Comparison of ENCODE assay signal across 1 cellular context in the genomic region with DNA sequence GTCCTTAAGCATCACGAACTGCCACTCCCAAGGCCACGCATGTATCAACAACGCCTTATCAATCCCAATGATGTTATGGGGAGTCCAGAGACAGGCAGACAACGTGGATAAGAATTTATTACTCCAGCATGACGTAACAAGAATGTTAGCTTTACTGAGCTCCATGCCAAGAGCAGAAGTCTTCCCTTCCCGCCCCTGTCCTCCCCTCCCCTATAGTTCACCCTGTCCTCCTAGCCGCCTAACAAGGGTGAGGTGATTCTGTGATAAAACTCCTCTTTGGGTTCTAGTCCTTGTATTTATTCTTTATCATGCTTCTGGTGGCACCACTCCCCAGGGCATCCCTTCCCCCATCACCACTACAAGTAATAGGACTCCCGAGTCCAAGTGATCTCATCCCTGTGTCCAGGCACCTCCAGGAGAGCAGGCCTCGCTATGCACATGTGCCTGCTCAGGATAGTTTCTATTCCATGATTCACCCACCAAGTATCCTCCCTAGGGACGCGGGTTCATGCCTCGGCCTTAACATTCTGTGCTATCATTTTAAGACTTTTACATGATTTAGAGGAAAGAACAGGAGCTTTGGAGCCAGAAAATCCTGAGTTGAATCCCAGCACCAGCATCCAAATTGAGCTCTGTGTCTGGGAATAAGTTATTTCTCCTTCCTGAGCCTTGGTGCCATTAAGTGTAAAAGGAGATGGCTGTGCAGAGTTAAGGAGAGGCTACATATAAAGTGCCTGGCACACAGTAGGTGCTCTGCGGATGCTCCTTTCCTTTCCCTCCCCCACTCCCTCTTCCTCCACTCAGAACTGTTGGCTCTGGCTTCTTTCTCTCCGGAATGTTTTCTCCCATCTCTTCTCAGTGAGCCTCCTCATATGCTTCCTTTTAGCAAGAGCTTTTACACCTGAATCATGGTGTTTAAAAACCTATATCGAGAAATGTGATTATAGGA.
TF ChIP-seq lines count a peak whose summit lies in the region.

No MANE protein-coding gene starts in this region.

TF ChIP-seq in HEK293, 187 proteins besides CTCF, POLR2A, EP300 and RAD21 (continued from another document):
- TF ChIP-seq, protein P1, sequence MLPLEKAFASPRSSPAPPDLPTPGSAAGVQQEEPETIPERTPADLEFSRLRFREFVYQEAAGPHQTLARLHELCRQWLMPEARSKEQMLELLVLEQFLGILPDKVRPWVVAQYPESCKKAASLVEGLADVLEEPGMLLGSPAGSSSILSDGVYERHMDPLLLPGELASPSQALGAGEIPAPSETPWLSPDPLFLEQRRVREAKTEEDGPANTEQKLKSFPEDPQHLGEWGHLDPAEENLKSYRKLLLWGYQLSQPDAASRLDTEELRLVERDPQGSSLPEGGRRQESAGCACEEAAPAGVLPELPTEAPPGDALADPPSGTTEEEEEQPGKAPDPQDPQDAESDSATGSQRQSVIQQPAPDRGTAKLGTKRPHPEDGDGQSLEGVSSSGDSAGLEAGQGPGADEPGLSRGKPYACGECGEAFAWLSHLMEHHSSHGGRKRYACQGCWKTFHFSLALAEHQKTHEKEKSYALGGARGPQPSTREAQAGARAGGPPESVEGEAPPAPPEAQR (tag by site-specific recombination; IDR thresholded peaks at IDR 0.05): no peak
- TF ChIP-seq PRDM1 (tag by site-specific recombination; IDR thresholded peaks at IDR 0.05): no peak
- TF ChIP-seq, protein P2, sequence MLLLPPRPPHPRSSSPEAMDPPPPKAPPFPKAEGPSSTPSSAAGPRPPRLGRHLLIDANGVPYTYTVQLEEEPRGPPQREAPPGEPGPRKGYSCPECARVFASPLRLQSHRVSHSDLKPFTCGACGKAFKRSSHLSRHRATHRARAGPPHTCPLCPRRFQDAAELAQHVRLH (tag by site-specific recombination; IDR thresholded peaks at IDR 0.05): no peak
TF ChIP-seq in HEK293: peak in this region for 27.
